In the genomic region with DNA sequence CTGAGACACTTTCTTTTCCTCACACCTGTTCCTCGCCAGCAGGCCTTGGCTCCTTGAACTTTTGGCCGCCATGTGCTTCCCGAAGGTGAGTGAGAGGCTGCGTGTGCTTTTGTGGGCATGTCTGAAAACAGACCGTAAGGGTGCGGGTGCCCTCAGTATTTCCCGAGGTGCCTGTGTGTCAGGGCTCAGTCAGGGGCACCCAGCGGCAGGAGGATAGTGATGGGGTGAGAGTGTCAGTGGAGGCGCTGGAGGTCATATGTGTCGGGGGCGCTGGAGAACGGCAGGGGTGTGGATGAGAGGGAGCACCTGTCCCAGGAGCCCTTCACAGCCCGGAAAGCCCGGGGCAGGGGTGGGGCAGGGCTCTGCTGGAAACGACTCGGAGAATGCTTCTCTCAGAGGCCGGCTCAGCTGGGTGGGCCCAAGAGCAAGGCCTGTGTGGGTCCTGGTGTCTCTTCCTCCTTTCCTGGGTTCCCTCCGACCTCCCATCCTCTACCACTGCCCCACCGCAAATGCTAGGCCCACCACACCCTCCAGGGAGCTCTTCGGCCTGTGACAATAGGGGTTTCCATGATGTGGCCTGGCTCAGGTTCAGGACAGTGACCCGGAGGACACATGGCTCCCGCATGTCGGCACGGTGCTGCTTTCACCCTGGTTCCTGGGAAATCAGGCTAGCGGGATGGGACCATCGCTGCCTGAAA, we compare ENCODE assay signal across 9 cellular contexts. TPM values are rescaled to one million over a fixed set of nuclear protein-coding genes. Genes with fewer than 3 reads are reported as not detected.
DNase-seq lines count a peak whose midpoint lies in the region; ATAC-seq and TF ChIP-seq lines count a peak whose summit lies in the region.
"Had no signal": no experiment of that assay in that cellular context is flagged by ENCODE, and none has a peak within 500 bp of the region (broad histone marks: within the 10 kb centered on the region; RNA-seq: fewer than 3 reads in every experiment).

No MANE protein-coding gene starts in this region.

- H3K4me1 Mint-ChIP-seq in chondrocyte (ENCODE audit: low read depth): peaks cover 10% of the 10 kb centered on the region
- peaks cover 30 to 72% (median 68%) of the 10 kb centered on the region in 4 donors for H3K4me1 Mint-ChIP-seq in naive thymus-derived CD8-positive, alpha-beta T cell

- peak overlapping the region; percentile 79 for H3K27ac Mint-ChIP-seq in chondrocyte (ENCODE audit: unreplicated experiment)
- H3K27ac Mint-ChIP-seq in naive thymus-derived CD8-positive, alpha-beta T cell: peak overlapping the region; percentile 97 to 100 (median 98)

- peak; percentile 51 to 54 for ATAC-seq in naive thymus-derived CD8-positive, alpha-beta T cell
- ATAC-seq in HG02623 (IDR thresholded peaks at IDR 0.05; ENCODE audit: unreplicated experiment): no peak

- DNase-seq in AG04449 (ENCODE audit: low read depth, low spot score) (no peak), chondrocyte (ENCODE audit: low spot score) (no peak), HUDEP-2 (lab: John Stamatoyannopoulos, UW; ENCODE audit: unreplicated experiment in 76 of 76) (no peak), cerebellar nuclear complex (lab: John Stamatoyannopoulos, UW) (no peak), RPMI8226 (no peak)
- peak in 3 of 10 donors; percentile 26 to 47 (median 40) for DNase-seq in naive thymus-derived CD8-positive, alpha-beta T cell
- DNase-seq: NCI-H446 treated with DMSO at 0.1 percent for 48 hours had no signal

- H3K27me3 Mint-ChIP-seq in chondrocyte (ENCODE audit: low read depth): no peaks in the 10 kb centered on the region
- no peaks in the 10 kb centered on the region for H3K27me3 Mint-ChIP-seq in naive thymus-derived CD8-positive, alpha-beta T cell

- no peaks in the 10 kb centered on the region for H3K36me3 Mint-ChIP-seq in chondrocyte (ENCODE audit: low read depth)
- H3K36me3 Mint-ChIP-seq in naive thymus-derived CD8-positive, alpha-beta T cell: peaks cover 7 to 36% (median 9%) of the 10 kb centered on the region in 3 donors

- peak overlapping the region; percentile 76 for H3K27ac ChIP-seq in KOPT-K1 (ENCODE audit: low read depth, low read length, poor library complexity, severe bottlenecking)

- peak overlapping the region; percentile 59 for H3K4me3 Mint-ChIP-seq in chondrocyte (ENCODE audit: unreplicated experiment)
- H3K4me3 Mint-ChIP-seq in naive thymus-derived CD8-positive, alpha-beta T cell: peak overlapping the region; percentile 97 to 100 (median 100)

- no peaks in the 10 kb centered on the region for H3K9me3 ChIP-seq in KOPT-K1 (ENCODE audit: insufficient read depth, low read length, poor library complexity, severe bottlenecking)

- CTCF ChIA-PET in AG04449 (lab: Yijun Ruan, JAX): interaction anchor here (0.7 to 4.6 kb wide), 3 partner anchors 11 to 63 kb away, joined by 3 to 26 read pairs (median 4); no protein-coding TSS in a partner anchor

- POLR2A ChIA-PET in AG04449 (lab: Yijun Ruan, JAX): no interaction called here
- POLR2A ChIA-PET in naive thymus-derived CD8-positive, alpha-beta T cell (lab: Charles Lee): interaction anchor here (0.6 to 17.1 kb wide), 18 partner anchors 7 to 391 kb away, joined by 3 to 278 read pairs (median 6); a partner anchor contains a TSS

- peaks cover 28% of the 10 kb centered on the region for H3K36me3 ChIP-seq in KOPT-K1 (ENCODE audit: insufficient read depth, low read length)

- TF ChIP-seq CTCF in AG04449 (IDR thresholded peaks at IDR 0.05; ENCODE audit: insufficient read depth, low read length, missing control alignments): no peak
- TF ChIP-seq CTCF in chondrocyte (IDR thresholded peaks at IDR 0.05): no peak

- no peaks in the 10 kb centered on the region for H3K9me3 Mint-ChIP-seq in chondrocyte (ENCODE audit: low read depth)
- H3K9me3 Mint-ChIP-seq in naive thymus-derived CD8-positive, alpha-beta T cell: no peaks in the 10 kb centered on the region

- H3K4me3 ChIP-seq in AG04449 (ENCODE audit: low read depth, low read length): peak overlapping the region; percentile 25

RNA-seq across cellular contexts. Expression of a gene that starts 0.5 kb away (rescaled TPM):
- total RNA-seq in chondrocyte: 7.3 to 21.0 TPM (median 17.8 TPM) in 3 replicates
- total RNA-seq in naive thymus-derived CD8-positive, alpha-beta T cell: 100 to 1,000 TPM; 363 to 375 TPM
- polyA plus RNA-seq in naive thymus-derived CD8-positive, alpha-beta T cell: 1,000 to 10,000 TPM; 1,686 to 2,118 (median 1,952) TPM

RNA-seq across cellular contexts. Expression of a gene that starts 19.5 kb away (rescaled TPM):
- 0.34 TPM in 1 of 3 replicates, not detected in the others for total RNA-seq in chondrocyte
- under 1 TPM; 0.38 to 0.60 TPM for total RNA-seq in naive thymus-derived CD8-positive, alpha-beta T cell
- under 1 TPM; 0.36 to 0.94 (median 0.60) TPM for polyA plus RNA-seq in naive thymus-derived CD8-positive, alpha-beta T cell

RNA-seq across cellular contexts. Expression of a gene that starts 29.1 kb away (rescaled TPM):
- total RNA-seq in chondrocyte: not detected in 3 replicates
- not detected for total RNA-seq in naive thymus-derived CD8-positive, alpha-beta T cell
- not detected for polyA plus RNA-seq in naive thymus-derived CD8-positive, alpha-beta T cell

RNA-seq across cellular contexts. Expression of a gene that starts 33.2 kb away (rescaled TPM):
- total RNA-seq in chondrocyte: not detected in 3 replicates
- total RNA-seq in naive thymus-derived CD8-positive, alpha-beta T cell: under 1 TPM in 1 of 2 experiments, not detected in 1; 0.26 TPM
- polyA plus RNA-seq in naive thymus-derived CD8-positive, alpha-beta T cell: not detected

RNA-seq across cellular contexts. Expression of a gene that starts 42.1 kb away (rescaled TPM):
- total RNA-seq in chondrocyte: 27.4 to 33.4 TPM (median 28.8 TPM) in 3 replicates
- total RNA-seq in naive thymus-derived CD8-positive, alpha-beta T cell: 10 to 100 TPM; 24.2 to 24.9 TPM
- 10 to 100 TPM; 45.2 to 59.0 (median 58.8) TPM for polyA plus RNA-seq in naive thymus-derived CD8-positive, alpha-beta T cell

Comparison
In these comparisons a context has a peak if more than half of its experiments do, and no peak if none do; other contexts are left out.
1. RNA of a gene that starts 0.5 kb away (total RNA-seq): 363 to 375 TPM in naive thymus-derived CD8-positive, alpha-beta T cell; 7.3 to 21.0 TPM in chondrocyte; every median in the first group is over 10 times any median in the second.